ENCODE assay signal across 1 cellular context in genomic region chr6:33812669-33813068, GRCh38.
TF ChIP-seq lines count a peak whose summit lies in the region.

No MANE protein-coding gene starts in this region.

TF ChIP-seq in HepG2, 621 proteins besides CTCF, POLR2A, EP300 and RAD21 (continued from another document and continues in another):
- TF ChIP-seq ZNF646 (CRISPR knock-in tag; IDR thresholded peaks at IDR 0.05) = no peak
- TF ChIP-seq ZEB1 (IDR thresholded peaks at IDR 0.05; ENCODE audit: insufficient replicate concordance, low read depth) = no peak
- TF ChIP-seq NFKB2 (CRISPR knock-in tag; IDR thresholded peaks at IDR 0.05; ENCODE audit: borderline replicate concordance) = peak; percentile 99
- peak; percentile 75; the same call in 1 of the 2 replicates for TF ChIP-seq ZNF784 (CRISPR knock-in tag; IDR thresholded peaks at IDR 0.05; ENCODE audit: borderline replicate concordance)
- TF ChIP-seq ZNF143 (CRISPR knock-in tag; IDR thresholded peaks at IDR 0.05) = no peak
- TF ChIP-seq ZNF766 (CRISPR knock-in tag; IDR thresholded peaks at IDR 0.05; ENCODE audit: borderline replicate concordance) = peak; percentile 86
- no peak for TF ChIP-seq HNRNPL (IDR thresholded peaks at IDR 0.05; ENCODE audit: low read depth, low read length)
- TF ChIP-seq FOXP1 (IDR thresholded peaks at IDR 0.05) = no peak
- no peak for TF ChIP-seq FOXP1 (CRISPR knock-in tag; IDR thresholded peaks at IDR 0.05)
- TF ChIP-seq KDM6A (CRISPR knock-in tag; IDR thresholded peaks at IDR 0.05; ENCODE audit: low read depth) = no peak
- no peak for TF ChIP-seq CREM (IDR thresholded peaks at IDR 0.05)
- TF ChIP-seq CREM (CRISPR knock-in tag; IDR thresholded peaks at IDR 0.05) = no peak
- no peak for TF ChIP-seq ZNF460 (CRISPR knock-in tag; IDR thresholded peaks at IDR 0.05; ENCODE audit: borderline replicate concordance)
- no peak for TF ChIP-seq THYN1 (CRISPR knock-in tag; IDR thresholded peaks at IDR 0.05; ENCODE audit: borderline replicate concordance, low read depth)
- TF ChIP-seq ZNF609 (CRISPR knock-in tag; IDR thresholded peaks at IDR 0.05; ENCODE audit: borderline replicate concordance) = peak; percentile 38; the same call in 1 of the 2 replicates
- TF ChIP-seq NR2F6 (IDR thresholded peaks at IDR 0.05) = no peak
- peak; percentile 47; the same call in 1 of the 2 replicates for TF ChIP-seq NR2F6 (CRISPR knock-in tag; IDR thresholded peaks at IDR 0.05)
- 0 out of 2 replicates have a peak, but pooled peaks have one; percentile 76 for TF ChIP-seq CREB3 (CRISPR knock-in tag; IDR thresholded peaks at IDR 0.05)
- no peak for TF ChIP-seq ELF1 (CRISPR knock-in tag; IDR thresholded peaks at IDR 0.05)
- peak; percentile 94 for TF ChIP-seq MXD3 (CRISPR knock-in tag; IDR thresholded peaks at IDR 0.05)
- TF ChIP-seq ZNF414 (CRISPR knock-in tag; IDR thresholded peaks at IDR 0.05) = no peak
- no peak for TF ChIP-seq HNRNPUL1 (IDR thresholded peaks at IDR 0.05; ENCODE audit: low read depth, low read length)
- TF ChIP-seq ZNF501 (CRISPR knock-in tag; IDR thresholded peaks at IDR 0.05) = peak; percentile 69
- no peak for TF ChIP-seq PBX2 (CRISPR knock-in tag; IDR thresholded peaks at IDR 0.05)
- no peak for TF ChIP-seq PAF1 (CRISPR knock-in tag; IDR thresholded peaks at IDR 0.05)
- TF ChIP-seq SATB2 (CRISPR knock-in tag; IDR thresholded peaks at IDR 0.05) = peak; percentile 85; the same call in 1 of the 2 replicates
- TF ChIP-seq ZNF761 (CRISPR knock-in tag; conservative IDR thresholded peaks at IDR 0.05) = no peak
- TF ChIP-seq ZNF256 (CRISPR knock-in tag; conservative IDR thresholded peaks at IDR 0.05) = peak; percentile 95
- no peak for TF ChIP-seq TERF1 (CRISPR knock-in tag; IDR thresholded peaks at IDR 0.05)
- TF ChIP-seq TP53 (CRISPR knock-in tag; conservative IDR thresholded peaks at IDR 0.05) = no peak; the same call in 1 of the 2 replicates
- no peak for TF ChIP-seq ZNF546 (CRISPR knock-in tag; conservative IDR thresholded peaks at IDR 0.05)
- TF ChIP-seq ZNF263 (CRISPR knock-in tag; IDR thresholded peaks at IDR 0.05) = peak; percentile 69
- peak; percentile 90 for TF ChIP-seq ATAD3A (CRISPR knock-in tag; IDR thresholded peaks at IDR 0.05)
- peak; percentile 83; the same call in 1 of the 2 replicates for TF ChIP-seq IRF2 (CRISPR knock-in tag; IDR thresholded peaks at IDR 0.05)
- TF ChIP-seq RARA (CRISPR knock-in tag; IDR thresholded peaks at IDR 0.05) = peak; percentile 72
- no peak for TF ChIP-seq ZNF619 (CRISPR knock-in tag; IDR thresholded peaks at IDR 0.05)
- no peak for TF ChIP-seq SOX13 (IDR thresholded peaks at IDR 0.05)
- peak in 1 of 2 experiments; percentile 52; a peak in 2 of 4 replicates for TF ChIP-seq SOX13 (CRISPR knock-in tag; conservative IDR thresholded peaks at IDR 0.05 in 1 of 2, IDR thresholded peaks at IDR 0.05 in 1 of 2)
- peak; percentile 87; the same call in 1 of the 2 replicates for TF ChIP-seq ETS1 (CRISPR knock-in tag; IDR thresholded peaks at IDR 0.05)
- no peak for TF ChIP-seq ZNF629 (CRISPR knock-in tag; conservative IDR thresholded peaks at IDR 0.05)
- TF ChIP-seq ZNF891 (CRISPR knock-in tag; IDR thresholded peaks at IDR 0.05) = peak; percentile 60; the same call in 1 of the 2 replicates
- TF ChIP-seq PRPF4 (IDR thresholded peaks at IDR 0.05; ENCODE audit: low read depth, low read length, poor library complexity, severe bottlenecking) = no peak
- TF ChIP-seq PATZ1 (CRISPR knock-in tag; IDR thresholded peaks at IDR 0.05) = peak; percentile 53; the same call in 1 of the 2 replicates
